11 cellular contexts compared by ENCODE assay signal in the genomic region with DNA sequence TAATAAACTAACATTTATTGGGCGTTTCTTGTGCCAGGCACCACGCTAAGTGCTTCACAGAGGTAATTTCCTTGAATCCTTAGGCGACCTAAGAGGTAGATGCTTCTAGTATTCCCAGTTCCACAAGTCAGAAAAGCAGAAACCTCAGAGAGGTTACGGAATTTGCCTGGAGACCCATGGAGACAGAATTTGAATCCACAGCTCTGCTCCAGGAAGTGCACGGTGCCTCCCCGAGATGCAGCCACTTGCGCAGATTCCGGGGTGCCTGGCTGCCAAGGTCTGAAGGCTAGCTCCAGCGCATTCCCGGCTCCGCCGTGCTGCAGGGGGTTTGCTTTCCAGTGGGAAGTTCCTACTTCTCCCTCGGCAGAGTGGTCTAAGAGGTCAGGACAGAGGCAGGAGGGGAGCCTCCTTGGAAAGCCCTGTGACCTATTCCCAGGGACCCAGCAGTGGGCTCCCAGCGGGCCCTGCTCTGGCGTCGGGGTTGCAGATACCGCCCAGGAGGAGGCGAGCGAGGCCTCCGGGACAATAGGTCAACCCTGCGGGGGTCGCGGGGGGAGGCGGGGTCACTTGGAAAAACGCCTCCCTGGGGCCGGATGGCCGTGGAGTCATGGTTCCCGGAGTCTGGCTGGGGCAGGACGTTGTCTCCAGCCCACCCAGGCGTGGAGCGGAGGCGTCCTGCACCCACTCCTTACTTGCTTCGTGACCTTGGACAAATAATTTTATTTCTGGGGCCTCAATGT. TPM values are rescaled to one million over a fixed set of nuclear protein-coding genes. Genes with fewer than 3 reads are reported as not detected.
A peak's percentile ranks its signal among the peaks of the same experiment; 100 is the strongest.
DNase-seq lines count a peak whose midpoint lies in the region; FAIRE-seq and TF ChIP-seq lines count a peak whose summit lies in the region.
"Had no signal": no experiment of that assay in that cellular context is flagged by ENCODE, and none has a peak within 500 bp of the region (broad histone marks: within the 10 kb centered on the region; RNA-seq: fewer than 3 reads in every experiment).

No MANE protein-coding gene starts in this region.

- no peak overlapping the region for H2AFZ ChIP-seq in astrocyte (ENCODE audit: low read depth, low read length)
- H2AFZ ChIP-seq: parathyroid adenoma had no signal

- no peak for TF ChIP-seq CTCF in astrocyte (IDR thresholded peaks at IDR 0.05; ENCODE audit: insufficient read depth, low read depth, low read length)
- TF ChIP-seq CTCF in spleen (IDR thresholded peaks at IDR 0.05 in 8 of 11, conservative IDR thresholded peaks at IDR 0.05 in 3 of 11): peak in 8 of 11 experiments; percentile 6 to 45 (median 30)
- no peak for TF ChIP-seq CTCF in dorsolateral prefrontal cortex (IDR thresholded peaks at IDR 0.05 in 54 of 56, conservative IDR thresholded peaks at IDR 0.05 in 2 of 56; ENCODE audit: low read depth in 1 of 56, partially characterized antibody in 56 of 56)

- no peak overlapping the region for H3K9ac ChIP-seq in astrocyte (ENCODE audit: low read length)
- H3K9ac ChIP-seq: parathyroid adenoma had no signal

- H3K79me2 ChIP-seq in astrocyte (ENCODE audit: insufficient read depth, low read length): no peaks in the 10 kb centered on the region
- H3K79me2 ChIP-seq: parathyroid adenoma had no signal

- DNase-seq in activated CD4-positive, alpha-beta T cell treated with anti-CD3 and anti-CD28 coated beads, Interleukin-2, amount 10 ng/mL, durations not matched to agents 24 days and 14 days: no peak
- DNase-seq in activated CD4-positive, alpha-beta T cell treated with anti-CD3 and anti-CD28 coated beads for 4 hours: no peak
- DNase-seq in astrocyte (ENCODE audit: low read depth) (no peak), left kidney (ENCODE audit: low read depth, low spot score) (peak; percentile 36), spleen (peak; percentile 81), NCI-H82 (lab: John Stamatoyannopoulos, UW) (no peak), dorsolateral prefrontal cortex (no peak), activated gamma-delta T cell (lab: John Stamatoyannopoulos, UW) (no peak)
- DNase-seq: kidney glomerular epithelial cell had no signal

- H3K27ac Mint-ChIP-seq in activated CD4-positive, alpha-beta T cell treated with anti-CD3 and anti-CD28 coated beads, Interleukin-2, amount 10 ng/mL, durations not matched to agents 24 days and 14 days: no peak overlapping the region
- peak overlapping the region; percentile 72 for H3K27ac Mint-ChIP-seq in astrocyte (ENCODE audit: unreplicated experiment)

- FAIRE-seq in astrocyte (lab: Jason Lieb, UNC): no peak

- H4K20me1 ChIP-seq in astrocyte (ENCODE audit: insufficient read depth, low read length): peaks cover 4% of the 10 kb centered on the region

- H3K36me3 Mint-ChIP-seq in activated CD4-positive, alpha-beta T cell treated with anti-CD3 and anti-CD28 coated beads, Interleukin-2, amount 10 ng/mL, durations not matched to agents 24 days and 14 days (ENCODE audit: low read depth): no peaks in the 10 kb centered on the region
- no peaks in the 10 kb centered on the region for H3K36me3 Mint-ChIP-seq in astrocyte (ENCODE audit: low read depth, unreplicated experiment)

- no peak overlapping the region for H3K27ac ChIP-seq in astrocyte (ENCODE audit: low read depth, low read length)
- peak overlapping the region; percentile 77 to 95 (median 86) for H3K27ac ChIP-seq in spleen
- no peak overlapping the region for H3K27ac ChIP-seq in dorsolateral prefrontal cortex
- H3K27ac ChIP-seq: parathyroid adenoma had no signal

- no peaks in the 10 kb centered on the region for H3K4me1 ChIP-seq in astrocyte (ENCODE audit: insufficient read depth, low read length)
- H3K4me1 ChIP-seq in spleen: peaks cover 5 to 85% (median 54%) of the 10 kb centered on the region in 6 donors
- H3K4me1 ChIP-seq: parathyroid adenoma had no signal

- H3K36me3 ChIP-seq in astrocyte (ENCODE audit: insufficient read depth, low read length) (no peaks in the 10 kb centered on the region), spleen (no peaks in the 10 kb centered on the region)

- H3K4me3 ChIP-seq in astrocyte (ENCODE audit: insufficient read depth, low read depth, low read length) (no peak overlapping the region), spleen (peak overlapping the region in 5 of 8 donors; percentile 18 to 62 (median 22)), dorsolateral prefrontal cortex (peak overlapping the region in 1 of 59 donors; percentile 16)

- no peaks in the 10 kb centered on the region for H3K9me3 Mint-ChIP-seq in activated CD4-positive, alpha-beta T cell treated with anti-CD3 and anti-CD28 coated beads, Interleukin-2, amount 10 ng/mL, durations not matched to agents 24 days and 14 days
- peaks cover 26% of the 10 kb centered on the region for H3K9me3 Mint-ChIP-seq in astrocyte (ENCODE audit: unreplicated experiment)

- intact Hi-C loops in activated CD4-positive, alpha-beta T cell treated with anti-CD3 and anti-CD28 coated beads, Interleukin-2, amount 10 ng/mL, durations not matched to agents 24 days and 14 days (cut with micrococcal nuclease): no loop called here
- intact Hi-C loops in spleen (cut with DNase I; ENCODE audit: low total_unique reads) (no loop called here), dorsolateral prefrontal cortex (cut with DNase I) (no loop called here)

- peaks cover 85% of the 10 kb centered on the region for H3K27me3 ChIP-seq in astrocyte (ENCODE audit: insufficient read depth, low read length)
- peaks cover 0 to 87% (median 42%) of the 10 kb centered on the region in 7 donors for H3K27me3 ChIP-seq in spleen (replicated peaks in 1 of 7)
- H3K27me3 ChIP-seq in dorsolateral prefrontal cortex: peaks cover 23 to 100% (median 87%) of the 10 kb centered on the region in 45 donors

- TF ChIP-seq POLR2A in spleen (IDR thresholded peaks at IDR 0.05): no peak

- H3K27me3 Mint-ChIP-seq in activated CD4-positive, alpha-beta T cell treated with anti-CD3 and anti-CD28 coated beads, Interleukin-2, amount 10 ng/mL, durations not matched to agents 24 days and 14 days: peaks cover 64% of the 10 kb centered on the region
- peaks cover 92% of the 10 kb centered on the region for H3K27me3 Mint-ChIP-seq in astrocyte (ENCODE audit: low read depth, unreplicated experiment)

- H3K9me3 ChIP-seq in astrocyte (ENCODE audit: insufficient read depth, low read depth, low read length): peaks cover 3% of the 10 kb centered on the region
- no peaks in the 10 kb centered on the region for H3K9me3 ChIP-seq in spleen

- H3K4me2 ChIP-seq in astrocyte (ENCODE audit: low read length): peak overlapping the region; percentile 11

- peak overlapping the region; percentile 53 for H3K4me3 Mint-ChIP-seq in activated CD4-positive, alpha-beta T cell treated with anti-CD3 and anti-CD28 coated beads, Interleukin-2, amount 10 ng/mL, durations not matched to agents 24 days and 14 days
- no peak overlapping the region for H3K4me3 Mint-ChIP-seq in astrocyte (ENCODE audit: unreplicated experiment)

- 39 to 62% (median 48%) methylated on average over 18 to 33 of the region's 33 CpGs for WGBS in spleen, 5 donors

- peaks cover 7% of the 10 kb centered on the region for H3K4me1 Mint-ChIP-seq in activated CD4-positive, alpha-beta T cell treated with anti-CD3 and anti-CD28 coated beads, Interleukin-2, amount 10 ng/mL, durations not matched to agents 24 days and 14 days
- H3K4me1 Mint-ChIP-seq in astrocyte (ENCODE audit: low read depth, unreplicated experiment): no peaks in the 10 kb centered on the region

RNA-seq across cellular contexts. Expression of a gene that starts 10.1 kb away (rescaled TPM):
- not detected in 2 replicates for total RNA-seq in activated CD4-positive, alpha-beta T cell treated with anti-CD3 and anti-CD28 coated beads, Interleukin-2, amount 10 ng/mL, durations not matched to agents 24 days and 14 days
- total RNA-seq in astrocyte (not detected in 2 replicates), spleen (10 to 100 TPM; 27.4 to 69.1 (median 38.7) TPM), dorsolateral prefrontal cortex (not detected)
- polyA plus RNA-seq in spleen: 10 to 100 TPM; 10.8 to 29.3 (median 11.4) TPM
- polyA plus RNA-seq: AG04450 had no signal

Comparison
In these comparisons a context has a peak if more than half of its experiments do, and no peak if none do; other contexts are left out.
1. DNase-seq: peak in left kidney (single experiment) and spleen (single experiment); none in activated CD4-positive, alpha-beta T cell treated with anti-CD3 and anti-CD28 coated beads, Interleukin-2, amount 10 ng/mL, durations not matched to agents 24 days and 14 days (single experiment), activated CD4-positive, alpha-beta T cell treated with anti-CD3 and anti-CD28 coated beads for 4 hours (0 of 2), astrocyte (single experiment), NCI-H82 (single experiment), dorsolateral prefrontal cortex (0 of 10) and activated gamma-delta T cell (single experiment).
2. H3K27ac ChIP-seq: peak in spleen (8 of 8); none in astrocyte (single experiment) and dorsolateral prefrontal cortex (0 of 59).
3. CTCF ChIP-seq: peak in spleen (8 of 11); none in astrocyte (single experiment) and dorsolateral prefrontal cortex (0 of 56).
4. RNA of a gene that starts 10.1 kb away (total RNA-seq): 27.4 to 69.1 TPM in spleen; not detected in activated CD4-positive, alpha-beta T cell treated with anti-CD3 and anti-CD28 coated beads, Interleukin-2, amount 10 ng/mL, durations not matched to agents 24 days and 14 days, not detected in astrocyte and not detected in dorsolateral prefrontal cortex; every median in the first group is over 10 times any median in the second.